ENCODE assay signal across 22 cellular contexts in genomic region chr10:71698737-71699136, GRCh38. TPM values are rescaled to one million over a fixed set of nuclear protein-coding genes. Genes with fewer than 3 reads are reported as not detected.
A peak's percentile ranks its signal among the peaks of the same experiment; 100 is the strongest.
DNase-seq lines count a peak whose midpoint lies in the region; ATAC-seq, FAIRE-seq and TF ChIP-seq lines count a peak whose summit lies in the region.
"Had no signal": no experiment of that assay in that cellular context is flagged by ENCODE, and none has a peak within 500 bp of the region (broad histone marks: within the 10 kb centered on the region; RNA-seq: fewer than 3 reads in every experiment).

No MANE protein-coding gene starts in this region.

- FAIRE-seq in GM12878 (lab: Jason Lieb, UNC) = no peak
- FAIRE-seq: keratinocyte had no signal

- no peak for TF ChIP-seq POLR2A in GM12878 (IDR thresholded peaks at IDR 0.05; ENCODE audit: low read depth, low read length)

- no peak overlapping the region for H3K4me3 ChIP-seq in HEK293 (ENCODE audit: low read depth, low read length)
- no peak overlapping the region for H3K4me3 ChIP-seq in GM12878
- H3K4me3 ChIP-seq: left ventricle myocardium inferior, smooth muscle cell, thyroid gland, vagina had no signal

- H3K9me3 Mint-ChIP-seq in activated CD8-positive, alpha-beta memory T cell treated with anti-CD3 and anti-CD28 coated beads, Interleukin-2, amount 10 ng/mL, durations not matched to agents 7 days and 5 days (ENCODE audit: low read depth) = no peaks in the 10 kb centered on the region
- H3K9me3 Mint-ChIP-seq: endodermal cell, IgD-negative memory B cell had no signal

- no peak overlapping the region for H3K4me3 Mint-ChIP-seq in activated CD8-positive, alpha-beta memory T cell treated with anti-CD3 and anti-CD28 coated beads, Interleukin-2, amount 10 ng/mL, durations not matched to agents 7 days and 5 days
- H3K4me3 Mint-ChIP-seq: endodermal cell had no signal

- no peaks in the 10 kb centered on the region for H3K36me3 Mint-ChIP-seq in activated CD8-positive, alpha-beta memory T cell treated with anti-CD3 and anti-CD28 coated beads, Interleukin-2, amount 10 ng/mL, durations not matched to agents 7 days and 5 days
- H3K36me3 Mint-ChIP-seq: IgD-negative memory B cell had no signal

- peak overlapping the region; percentile 15; the same call in 1 of the 2 replicates for H3K4me2 ChIP-seq in GM12878 (ENCODE audit: control insufficient read depth, insufficient read depth)
- H3K4me2 ChIP-seq: SK-N-SH, smooth muscle cell had no signal

- H3K4me1 ChIP-seq in HEK293 (ENCODE audit: control insufficient read depth, insufficient read depth, low read length) = no peaks in the 10 kb centered on the region
- peaks cover 56% of the 10 kb centered on the region for H3K4me1 ChIP-seq in GM12878 (ENCODE audit: control insufficient read depth, insufficient read depth, low read length)

- SMC1A ChIA-PET in GM12878 (lab: Charles Lee; ENCODE audit: uncharacterized antibody, unreplicated experiment) = interaction anchor here (0.7 to 5.9 kb wide), 21 partner anchors 9 to 389 kb away, joined by 3 to 51 read pairs (median 4); partner anchors contain the start of genes SLC29A3 and VSIR

- no peaks in the 10 kb centered on the region for H3K9me3 ChIP-seq in HEK293 (ENCODE audit: control insufficient read depth, insufficient read depth, low read depth, low read length)
- H3K9me3 ChIP-seq in GM12878 (replicated peaks; ENCODE audit: control insufficient read depth, insufficient read depth, low read length) = no peaks in the 10 kb centered on the region
- H3K9me3 ChIP-seq: left ventricle myocardium inferior, SK-N-SH, thyroid gland, vagina had no signal

- CTCF ChIA-PET in activated CD8-positive, alpha-beta memory T cell treated with anti-CD3 and anti-CD28 coated beads, Interleukin-2, amount 10 ng/mL, durations not matched to agents 7 days and 5 days (lab: Charles Lee) = interaction anchor here (0.6 to 11.3 kb wide), 18 partner anchors 9 to 385 kb away, joined by 3 to 235 read pairs (median 7); partner anchors contain the start of genes C10orf105, SLC29A3 and VSIR
- CTCF ChIA-PET in HEK293 (lab: Yijun Ruan, JAX) = interaction anchor here (0.6 to 9.6 kb wide), 11 partner anchors 10 to 382 kb away, joined by 3 to 105 read pairs (median 6); partner anchors contain the start of gene SLC29A3
- CTCF ChIA-PET in GM12878 (lab: Yijun Ruan, JAX) = interaction anchor here (0.6 to 8.9 kb wide), 28 partner anchors 8 to 382 kb away, joined by 3 to 116 read pairs (median 4); partner anchors contain the start of genes CDH23, SLC29A3 and VSIR

- POLR2A ChIA-PET in HEK293 (lab: Yijun Ruan, JAX) (no interaction called here), GM12878 (lab: Charles Lee) (interaction anchor here (0.7 to 1.2 kb wide), 2 partner anchors 34 to 155 kb away, joined by 3 to 4 read pairs; no protein-coding TSS in a partner anchor)

- TF ChIP-seq CTCF in HEK293 (tag by site-specific recombination; IDR thresholded peaks at IDR 0.05) = no peak
- no peak for TF ChIP-seq CTCF in GM12878 (IDR thresholded peaks at IDR 0.05 in 2 of 3, conservative IDR thresholded peaks at IDR 0.05 in 1 of 3; ENCODE audit: control insufficient read depth in 2 of 3, extremely low read depth in 1 of 3, insufficient read depth in 1 of 3, low read depth in 3 of 3, low read length in 3 of 3)

- H3K36me3 ChIP-seq in HEK293 (ENCODE audit: control insufficient read depth in 2 of 2, insufficient read depth in 1 of 2, low read length in 2 of 2) = no peaks in the 10 kb centered on the region
- no peaks in the 10 kb centered on the region for H3K36me3 ChIP-seq in GM12878 (ENCODE audit: control insufficient read depth in 2 of 2, insufficient read depth in 2 of 2, low read length in 1 of 2)
- H3K36me3 ChIP-seq: left ventricle myocardium inferior, thyroid gland, vagina had no signal

- H3K27me3 Mint-ChIP-seq in activated CD8-positive, alpha-beta memory T cell treated with anti-CD3 and anti-CD28 coated beads, Interleukin-2, amount 10 ng/mL, durations not matched to agents 7 days and 5 days = peaks cover 8% of the 10 kb centered on the region

- no peak for DNase-seq in activated CD8-positive, alpha-beta memory T cell treated with anti-CD3 and anti-CD28 coated beads, Interleukin-2, amount 10 ng/mL, durations not matched to agents 7 days and 5 days
- no peak for DNase-seq in activated CD8-positive, alpha-beta memory T cell treated with anti-CD3 and anti-CD28 coated beads, Interleukin-2, amount 50 U/mL, for 4 hours
- no peak for DNase-seq in GM12878 (ENCODE audit: low read depth, low spot score)
- DNase-seq in stimulated activated naive CD8-positive, alpha-beta T cell treated with anti-CD3 and anti-CD28 coated beads, Interleukin-15, Interleukin-2, amounts not matched to agents 100 U/mL and 50 U/mL, for 24 hours = no peak
- DNase-seq in stimulated activated naive CD4-positive, alpha-beta T cell treated with Interleukin-2 at 50 U/mL for 16 hours (lab: John Stamatoyannopoulos, UW) = no peak
- DNase-seq: ACHN, endodermal cell, glutamatergic neuron, left ventricle myocardium inferior, mesendoderm, NCI-H446, NCI-H748 treated with DMSO at 0.1 percent for 48 hours, SK-N-SH, thyroid gland had no signal

- intact Hi-C loops in GM12878 (cut with micrococcal nuclease; ENCODE audit: unreplicated experiment) = loop anchor here (5.0 to 10.0 kb wide), 3 partner anchors 56 to 316 kb away; no protein-coding TSS in a partner anchor

- H3K27me3 ChIP-seq in GM12878 (replicated peaks in 1 of 2; ENCODE audit: control insufficient read depth in 2 of 2, insufficient read depth in 2 of 2, low read length in 1 of 2) = no peaks in the 10 kb centered on the region; a peak in 1 of 4 replicates
- H3K27me3 ChIP-seq: thyroid gland, vagina had no signal

- RAD21 ChIA-PET in GM12878 (lab: Charles Lee; ENCODE audit: unreplicated experiment) = interaction anchor here (0.6 to 7.2 kb wide), 18 partner anchors 9 to 383 kb away, joined by 3 to 53 read pairs (median 8); partner anchors contain the start of genes PSAP, SLC29A3 and VSIR

- in situ Hi-C loops in GM12878 (cut with MboI) = no loop called here

- TF ChIP-seq EP300 in GM12878 (IDR thresholded peaks at IDR 0.05; ENCODE audit: borderline replicate concordance in 1 of 2, control insufficient read depth in 1 of 2, low read depth in 2 of 2, low read length in 2 of 2) = no peak

- H3K27ac ChIP-seq in HEK293 (ENCODE audit: extremely low read depth, low read depth, low read length) = no peak overlapping the region
- H3K27ac ChIP-seq in GM12878 (ENCODE audit: control insufficient read depth, insufficient read depth) = no peak overlapping the region
- H3K27ac ChIP-seq: left ventricle myocardium inferior, thyroid gland, vagina had no signal

- BruUV-seq in GM12878 (replicated peaks; lab: Mats Ljungman, UMichigan) = no TSS peak

- H3K79me2 ChIP-seq in GM12878 (ENCODE audit: control insufficient read depth, insufficient read depth, low read length) = no peaks in the 10 kb centered on the region

- no peaks in the 10 kb centered on the region for H4K20me1 ChIP-seq in GM12878 (ENCODE audit: control insufficient read depth, insufficient read depth)

- no peak for TF ChIP-seq RAD21 in GM12878 (IDR thresholded peaks at IDR 0.05; ENCODE audit: insufficient read depth, low read depth, low read length)

- H3K27ac Mint-ChIP-seq in activated CD8-positive, alpha-beta memory T cell treated with anti-CD3 and anti-CD28 coated beads, Interleukin-2, amount 10 ng/mL, durations not matched to agents 7 days and 5 days = peak overlapping the region; percentile 69
- H3K27ac Mint-ChIP-seq: endodermal cell had no signal

- no peak overlapping the region for H3K9ac ChIP-seq in GM12878 (ENCODE audit: control insufficient read depth, insufficient read depth, low read length)
- H3K9ac ChIP-seq: SK-N-SH had no signal

- ATAC-seq in activated CD8-positive, alpha-beta memory T cell treated with anti-CD3 and anti-CD28 coated beads, Interleukin-2, amount 10 ng/mL, durations not matched to agents 7 days and 5 days = peak; percentile 6
- ATAC-seq in GM12878 (no peak), GM18867 (IDR thresholded peaks at IDR 0.05; ENCODE audit: unreplicated experiment) (no peak), GM18498 (IDR thresholded peaks at IDR 0.05; ENCODE audit: unreplicated experiment) (no peak)
- ATAC-seq in stimulated activated naive CD8-positive, alpha-beta T cell treated with anti-CD3 and anti-CD28 coated beads, Interleukin-15, Interleukin-2, amounts not matched to agents 100 U/mL and 50 U/mL, for 24 hours = peak; percentile 6
- ATAC-seq: Right ventricle myocardium inferior had no signal

- H3K4me1 Mint-ChIP-seq in activated CD8-positive, alpha-beta memory T cell treated with anti-CD3 and anti-CD28 coated beads, Interleukin-2, amount 10 ng/mL, durations not matched to agents 7 days and 5 days = peaks cover 48% of the 10 kb centered on the region

- H2AFZ ChIP-seq in GM12878 (ENCODE audit: control insufficient read depth, low read depth, low read length) = no peak overlapping the region

- 66% methylated on average over 5 of the region's 5 CpGs for WGBS in GM12878 (ENCODE audit: insufficient coverage, insufficient replicate concordance, low lambda C conversion rate, missing lambda C conversion rate)

TF ChIP-seq in HEK293, 187 proteins besides CTCF, POLR2A, EP300 and RAD21 (continues in another document):
- TF ChIP-seq ZNF707 (tag by site-specific recombination; IDR thresholded peaks at IDR 0.05) (no peak), ZNF768 (tag by site-specific recombination; IDR thresholded peaks at IDR 0.05) (peak; percentile 93)

RNA-seq across cellular contexts. Expression of gene C10orf105, which starts 20.8 kb away (rescaled TPM):
- under 1 TPM; 0.18 to 0.26 TPM for total RNA-seq in activated CD8-positive, alpha-beta memory T cell treated with anti-CD3 and anti-CD28 coated beads, Interleukin-2, amount 10 ng/mL, durations not matched to agents 7 days and 5 days
- total RNA-seq in GM12878 (2013; cell fraction: nucleolus; rRNA removed) = not detected in 2 replicates
- total RNA-seq in GM12878 (2014; rRNA removed) (0.11 TPM in 1 of 2 replicates, not detected in the other), GM12878 (2014; rRNA removed; fragmentation: Illumina TruSeq; extraction: Trizol) (not detected in 2 replicates), GM12878 (2021) (0.03 and 0.05 TPM in 2 replicates)
- not detected for polyA plus RNA-seq in GM12878 (2011; ENCODE audit: low read depth)
- polyA plus RNA-seq in GM12878 (2011; rRNA removed) (not detected in 2 replicates), GM12878 (2014; fragmentation: Illumina TruSeq; extraction: Trizol) (0.04 and 0.06 TPM in 2 replicates), GM12878 (2014; fragmentation: Nextera tagmentation; extraction: Ambion mirVana) (not detected), GM12878 (2014; rRNA removed) (0.06 and 0.18 TPM in 2 replicates), GM12878 (2016; fragmentation: Nextera tagmentation; extraction: Ambion mirVana) (not detected)
- not detected in 2 replicates for polyA plus RNA-seq in GM12878 (2011; cell fraction: cytosol; rRNA removed)
- polyA plus RNA-seq in GM12878 (2011; cell fraction: nucleus; rRNA removed) = not detected in 2 replicates
- polyA plus RNA-seq in GM12878 (2012) = 0.03 and 0.04 TPM in 2 replicates
- polyA minus RNA-seq in GM12878 (2011; rRNA and poly(A)+ RNA removed) = not detected in 2 replicates
- polyA minus RNA-seq in GM12878 (2011; cell fraction: cytosol; rRNA and poly(A)+ RNA removed) = not detected in 2 replicates
- polyA minus RNA-seq in GM12878 (2011; cell fraction: nucleus; rRNA and poly(A)+ RNA removed) = not detected in 2 replicates
- total RNA-seq: thyroid gland had no signal
- polyA plus RNA-seq: IgD-negative memory B cell, keratinocyte, SK-N-SH, smooth muscle cell had no signal

Comparison
In these comparisons a context has a peak if more than half of its experiments do, and no peak if none do; other contexts are left out.
1. ATAC-seq: peak in activated CD8-positive, alpha-beta memory T cell treated with anti-CD3 and anti-CD28 coated beads, Interleukin-2, amount 10 ng/mL, durations not matched to agents 7 days and 5 days (single experiment) and stimulated activated naive CD8-positive, alpha-beta T cell treated with anti-CD3 and anti-CD28 coated beads, Interleukin-15, Interleukin-2, amounts not matched to agents 100 U/mL and 50 U/mL, for 24 hours (single experiment); none in GM12878 (single experiment), GM18867 (single experiment) and GM18498 (single experiment).